In the genomic region with DNA sequence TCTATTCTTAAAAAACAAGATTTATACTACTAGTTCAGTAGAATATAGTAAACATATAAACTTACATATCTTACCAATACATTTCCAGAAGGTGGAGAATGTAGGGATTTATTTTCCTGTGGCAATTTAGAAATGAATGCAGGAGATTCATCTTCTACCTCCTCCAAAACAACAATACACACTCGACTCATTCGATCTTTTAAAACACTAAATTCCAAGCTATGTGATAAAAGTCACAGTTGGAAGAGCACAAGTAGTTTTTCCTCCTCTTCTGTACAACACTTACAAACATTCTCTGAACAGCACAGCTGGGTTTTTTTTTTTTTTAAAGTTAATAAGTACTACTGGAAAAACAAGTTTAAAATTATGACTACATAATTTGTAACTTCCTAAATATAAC, we compare ENCODE assay signal across 2 cellular contexts.
TF ChIP-seq lines count a peak whose summit lies in the region.

No MANE protein-coding gene starts in this region.

TF ChIP-seq in SK-N-SH, 30 proteins besides CTCF, POLR2A, EP300 and RAD21 (continued from another document):
- TF ChIP-seq, protein P1, sequence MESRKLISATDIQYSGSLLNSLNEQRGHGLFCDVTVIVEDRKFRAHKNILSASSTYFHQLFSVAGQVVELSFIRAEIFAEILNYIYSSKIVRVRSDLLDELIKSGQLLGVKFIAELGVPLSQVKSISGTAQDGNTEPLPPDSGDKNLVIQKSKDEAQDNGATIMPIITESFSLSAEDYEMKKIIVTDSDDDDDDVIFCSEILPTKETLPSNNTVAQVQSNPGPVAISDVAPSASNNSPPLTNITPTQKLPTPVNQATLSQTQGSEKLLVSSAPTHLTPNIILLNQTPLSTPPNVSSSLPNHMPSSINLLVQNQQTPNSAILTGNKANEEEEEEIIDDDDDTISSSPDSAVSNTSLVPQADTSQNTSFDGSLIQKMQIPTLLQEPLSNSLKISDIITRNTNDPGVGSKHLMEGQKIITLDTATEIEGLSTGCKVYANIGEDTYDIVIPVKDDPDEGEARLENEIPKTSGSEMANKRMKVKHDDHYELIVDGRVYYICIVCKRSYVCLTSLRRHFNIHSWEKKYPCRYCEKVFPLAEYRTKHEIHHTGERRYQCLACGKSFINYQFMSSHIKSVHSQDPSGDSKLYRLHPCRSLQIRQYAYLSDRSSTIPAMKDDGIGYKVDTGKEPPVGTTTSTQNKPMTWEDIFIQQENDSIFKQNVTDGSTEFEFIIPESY (IDR thresholded peaks at IDR 0.05; ENCODE audit: borderline replicate concordance, low read depth): no peak
- TF ChIP-seq TAF1 (IDR thresholded peaks at IDR 0.05; ENCODE audit: borderline replicate concordance, low read depth, low read length) (no peak), SIN3A (IDR thresholded peaks at IDR 0.05; ENCODE audit: borderline replicate concordance, low read depth, low read length) (no peak), FOXJ3 (CRISPR knock-in tag; IDR thresholded peaks at IDR 0.05) (no peak), NRF1 (IDR thresholded peaks at IDR 0.05; ENCODE audit: low read depth, low read length) (no peak), MEF2A (IDR thresholded peaks at IDR 0.05; ENCODE audit: borderline replicate concordance, low read depth) (no peak)
- TF ChIP-seq, protein P2, sequence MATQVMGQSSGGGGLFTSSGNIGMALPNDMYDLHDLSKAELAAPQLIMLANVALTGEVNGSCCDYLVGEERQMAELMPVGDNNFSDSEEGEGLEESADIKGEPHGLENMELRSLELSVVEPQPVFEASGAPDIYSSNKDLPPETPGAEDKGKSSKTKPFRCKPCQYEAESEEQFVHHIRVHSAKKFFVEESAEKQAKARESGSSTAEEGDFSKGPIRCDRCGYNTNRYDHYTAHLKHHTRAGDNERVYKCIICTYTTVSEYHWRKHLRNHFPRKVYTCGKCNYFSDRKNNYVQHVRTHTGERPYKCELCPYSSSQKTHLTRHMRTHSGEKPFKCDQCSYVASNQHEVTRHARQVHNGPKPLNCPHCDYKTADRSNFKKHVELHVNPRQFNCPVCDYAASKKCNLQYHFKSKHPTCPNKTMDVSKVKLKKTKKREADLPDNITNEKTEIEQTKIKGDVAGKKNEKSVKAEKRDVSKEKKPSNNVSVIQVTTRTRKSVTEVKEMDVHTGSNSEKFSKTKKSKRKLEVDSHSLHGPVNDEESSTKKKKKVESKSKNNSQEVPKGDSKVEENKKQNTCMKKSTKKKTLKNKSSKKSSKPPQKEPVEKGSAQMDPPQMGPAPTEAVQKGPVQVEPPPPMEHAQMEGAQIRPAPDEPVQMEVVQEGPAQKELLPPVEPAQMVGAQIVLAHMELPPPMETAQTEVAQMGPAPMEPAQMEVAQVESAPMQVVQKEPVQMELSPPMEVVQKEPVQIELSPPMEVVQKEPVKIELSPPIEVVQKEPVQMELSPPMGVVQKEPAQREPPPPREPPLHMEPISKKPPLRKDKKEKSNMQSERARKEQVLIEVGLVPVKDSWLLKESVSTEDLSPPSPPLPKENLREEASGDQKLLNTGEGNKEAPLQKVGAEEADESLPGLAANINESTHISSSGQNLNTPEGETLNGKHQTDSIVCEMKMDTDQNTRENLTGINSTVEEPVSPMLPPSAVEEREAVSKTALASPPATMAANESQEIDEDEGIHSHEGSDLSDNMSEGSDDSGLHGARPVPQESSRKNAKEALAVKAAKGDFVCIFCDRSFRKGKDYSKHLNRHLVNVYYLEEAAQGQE (IDR thresholded peaks at IDR 0.05; ENCODE audit: low read depth, low read length): no peak

TF ChIP-seq in SK-N-SH treated with all-trans-retinoic acid at 6 μM for 48 hours, 23 proteins besides CTCF, POLR2A, EP300 and RAD21 (continued from another document):
- TF ChIP-seq, protein P3, sequence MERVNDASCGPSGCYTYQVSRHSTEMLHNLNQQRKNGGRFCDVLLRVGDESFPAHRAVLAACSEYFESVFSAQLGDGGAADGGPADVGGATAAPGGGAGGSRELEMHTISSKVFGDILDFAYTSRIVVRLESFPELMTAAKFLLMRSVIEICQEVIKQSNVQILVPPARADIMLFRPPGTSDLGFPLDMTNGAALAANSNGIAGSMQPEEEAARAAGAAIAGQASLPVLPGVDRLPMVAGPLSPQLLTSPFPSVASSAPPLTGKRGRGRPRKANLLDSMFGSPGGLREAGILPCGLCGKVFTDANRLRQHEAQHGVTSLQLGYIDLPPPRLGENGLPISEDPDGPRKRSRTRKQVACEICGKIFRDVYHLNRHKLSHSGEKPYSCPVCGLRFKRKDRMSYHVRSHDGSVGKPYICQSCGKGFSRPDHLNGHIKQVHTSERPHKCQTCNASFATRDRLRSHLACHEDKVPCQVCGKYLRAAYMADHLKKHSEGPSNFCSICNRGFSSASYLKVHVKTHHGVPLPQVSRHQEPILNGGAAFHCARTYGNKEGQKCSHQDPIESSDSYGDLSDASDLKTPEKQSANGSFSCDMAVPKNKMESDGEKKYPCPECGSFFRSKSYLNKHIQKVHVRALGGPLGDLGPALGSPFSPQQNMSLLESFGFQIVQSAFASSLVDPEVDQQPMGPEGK (CRISPR knock-in tag; IDR thresholded peaks at IDR 0.05; ENCODE audit: borderline replicate concordance): no peak
- TF ChIP-seq ARNTL (CRISPR knock-in tag; IDR thresholded peaks at IDR 0.05; ENCODE audit: borderline replicate concordance, low read depth) (no peak), ZC3H10 (CRISPR knock-in tag; IDR thresholded peaks at IDR 0.05) (no peak), ZNF8 (CRISPR knock-in tag; IDR thresholded peaks at IDR 0.05) (no peak), BACH2 (CRISPR knock-in tag; IDR thresholded peaks at IDR 0.05; ENCODE audit: borderline replicate concordance) (no peak), TOX (CRISPR knock-in tag; IDR thresholded peaks at IDR 0.05; ENCODE audit: borderline replicate concordance) (no peak), ZNF565 (CRISPR knock-in tag; conservative IDR thresholded peaks at IDR 0.05; ENCODE audit: low read depth) (no peak)
- TF ChIP-seq, protein P4, sequence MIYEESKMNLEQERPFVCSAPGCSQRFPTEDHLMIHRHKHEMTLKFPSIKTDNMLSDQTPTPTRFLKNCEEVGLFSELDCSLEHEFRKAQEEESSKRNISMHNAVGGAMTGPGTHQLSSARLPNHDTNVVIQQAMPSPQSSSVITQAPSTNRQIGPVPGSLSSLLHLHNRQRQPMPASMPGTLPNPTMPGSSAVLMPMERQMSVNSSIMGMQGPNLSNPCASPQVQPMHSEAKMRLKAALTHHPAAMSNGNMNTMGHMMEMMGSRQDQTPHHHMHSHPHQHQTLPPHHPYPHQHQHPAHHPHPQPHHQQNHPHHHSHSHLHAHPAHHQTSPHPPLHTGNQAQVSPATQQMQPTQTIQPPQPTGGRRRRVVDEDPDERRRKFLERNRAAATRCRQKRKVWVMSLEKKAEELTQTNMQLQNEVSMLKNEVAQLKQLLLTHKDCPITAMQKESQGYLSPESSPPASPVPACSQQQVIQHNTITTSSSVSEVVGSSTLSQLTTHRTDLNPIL (CRISPR knock-in tag; IDR thresholded peaks at IDR 0.05; ENCODE audit: low read depth): no peak
